In genomic region chr6:41639556-41640371, GRCh38 we compare ENCODE assay signal across 15 cellular contexts. TPM values are rescaled to one million over a fixed set of nuclear protein-coding genes. Genes with fewer than 3 reads are reported as not detected.
DNase-seq lines count a peak whose midpoint lies in the region; ATAC-seq and TF ChIP-seq lines count a peak whose summit lies in the region.
"Had no signal": no experiment of that assay in that cellular context is flagged by ENCODE, and none has a peak within 500 bp of the region (broad histone marks: within the 10 kb centered on the region; RNA-seq: fewer than 3 reads in every experiment).

No MANE protein-coding gene starts in this region.

- no peaks in the 10 kb centered on the region for H3K27me3 ChIP-seq in BLaER1
- H3K27me3 ChIP-seq in PC-9 (ENCODE audit: insufficient read depth, low read depth): no peaks in the 10 kb centered on the region
- H3K27me3 ChIP-seq in right cardiac atrium (ENCODE audit: control insufficient read depth, insufficient read depth): no peaks in the 10 kb centered on the region
- H3K27me3 ChIP-seq in osteoblast (ENCODE audit: insufficient read depth, low read length): peaks cover 89% of the 10 kb centered on the region

- ATAC-seq in right cardiac atrium (peak; percentile 4 to 8), GM21447 (IDR thresholded peaks at IDR 0.05; ENCODE audit: unreplicated experiment) (no peak)
- ATAC-seq: PC-3; stimulated activated naive CD8-positive, alpha-beta T cell treated with anti-CD3 and anti-CD28 coated beads, Interleukin-15, amount 100 ng/mL, for 72 hours had no signal

- H3K4me3 ChIP-seq in BLaER1 (peak overlapping the region; percentile 97), PC-9 (no peak overlapping the region), right cardiac atrium (ENCODE audit: low read length) (no peak overlapping the region), osteoblast (ENCODE audit: insufficient read depth, low read length) (no peak overlapping the region)

- H3K27ac ChIP-seq in BLaER1 (peak overlapping the region; percentile 96), PC-9 (no peak overlapping the region), right cardiac atrium (ENCODE audit: low read length) (peak overlapping the region; percentile 2), osteoblast (ENCODE audit: low read depth, low read length) (no peak overlapping the region)

- CTCF ChIA-PET in PC-9 (lab: Charles Lee): no interaction called here

- no peaks in the 10 kb centered on the region for H3K9me2 ChIP-seq in PC-9 (ENCODE audit: insufficient read depth)

- TF ChIP-seq CTCF in PC-9 (conservative IDR thresholded peaks at IDR 0.05) (no peak), osteoblast (IDR thresholded peaks at IDR 0.05; ENCODE audit: extremely low read depth, low read depth, low read length) (no peak)

- H3K79me2 ChIP-seq in PC-9 (ENCODE audit: low read depth) (no peaks in the 10 kb centered on the region), osteoblast (ENCODE audit: insufficient read depth, low read length) (no peaks in the 10 kb centered on the region)

- WGBS in right cardiac atrium: 51% methylated on average over 16 of the region's 16 CpGs

- no peaks in the 10 kb centered on the region for H3F3A ChIP-seq in PC-9 (ENCODE audit: insufficient read depth, low read depth)

- H3K4me1 ChIP-seq in BLaER1: peaks cover 88% of the 10 kb centered on the region
- peaks cover 12% of the 10 kb centered on the region for H3K4me1 ChIP-seq in PC-9 (replicated peaks; ENCODE audit: insufficient read depth)
- no peaks in the 10 kb centered on the region for H3K4me1 ChIP-seq in right cardiac atrium (ENCODE audit: control insufficient read depth, insufficient read depth, low read length)
- H3K4me1 ChIP-seq in osteoblast (ENCODE audit: insufficient read depth, low read length): no peaks in the 10 kb centered on the region

- TSS peak; percentile 12 for BruUV-seq in PC-9 (replicated peaks; lab: Mats Ljungman, UMichigan)

- DNase-seq in PC-9 (no peak), right cardiac atrium (peak in 2 of 3 donors; percentile 65 to 74), osteoblast (ENCODE audit: insufficient read length, low spot score, missing footprints) (peak; percentile 70), NCI-H774 (lab: John Stamatoyannopoulos, UW) (no peak), NCI-H446 treated with DMSO at 0.1 percent for 48 hours (lab: John Stamatoyannopoulos, UW) (no peak), glomerular visceral epithelial cell (ENCODE audit: extremely low spot score) (no peak)
- DNase-seq: activated CD4-positive, CD25-positive, alpha-beta regulatory T cell; activated effector memory CD4-positive, alpha-beta T cell treated with Interleukin-2 at 50 U/mL for 16 hours; NCI-H1436 treated with DMSO at 0.1 percent for 48 hours; PC-3; stimulated activated naive CD8-positive, alpha-beta T cell treated with anti-CD3 and anti-CD28 coated beads, Interleukin-15, amount 100 ng/mL, for 72 hours had no signal

- peak overlapping the region; percentile 97 for H3K9ac ChIP-seq in BLaER1

- POLR2A ChIA-PET in PC-9 (lab: Charles Lee; ENCODE audit: unreplicated experiment): no interaction called here

- H3K9me3 ChIP-seq in BLaER1: no peaks in the 10 kb centered on the region
- no peaks in the 10 kb centered on the region for H3K9me3 ChIP-seq in PC-9 (ENCODE audit: insufficient read depth, low read depth)
- H3K9me3 ChIP-seq in right cardiac atrium (ENCODE audit: control insufficient read depth, low read length): no peaks in the 10 kb centered on the region
- no peaks in the 10 kb centered on the region for H3K9me3 ChIP-seq in osteoblast (ENCODE audit: low read depth, low read length)

- H3K4me2 ChIP-seq in BLaER1 (peak overlapping the region; percentile 92), PC-9 (no peak overlapping the region), osteoblast (ENCODE audit: insufficient read depth, low read length) (no peak overlapping the region)

- H2AFZ ChIP-seq in PC-9: no peak overlapping the region
- H2AFZ ChIP-seq in osteoblast (ENCODE audit: low read length): no peak overlapping the region

- intact Hi-C loops in PC-9 (cut with micrococcal nuclease; ENCODE audit: unreplicated experiment): no loop called here
- intact Hi-C loops in right cardiac atrium (cut with DNase I): no loop called here

- H3K36me3 ChIP-seq in BLaER1 (peaks cover 41% of the 10 kb centered on the region), PC-9 (ENCODE audit: low read depth) (no peaks in the 10 kb centered on the region), osteoblast (ENCODE audit: insufficient read depth, low read length) (no peaks in the 10 kb centered on the region)

- H4K20me1 ChIP-seq in BLaER1 (peaks cover 54% of the 10 kb centered on the region), PC-9 (ENCODE audit: insufficient read depth) (no peaks in the 10 kb centered on the region), osteoblast (ENCODE audit: insufficient read depth, low read length) (no peaks in the 10 kb centered on the region)

RNA-seq across cellular contexts. Expression of gene MDFI, which starts 1.5 kb away (rescaled TPM):
- total RNA-seq in PC-9 (2021) (19.4 and 22.6 TPM in 2 replicates), right cardiac atrium (10 to 100 TPM in 2 of 4 donors, 1 to 10 TPM in 2; 8.0 to 11.9 (median 10.0) TPM), osteoblast (0.72 and 5.3 TPM in 2 replicates)
- 4.9 TPM for polyA plus RNA-seq in right cardiac atrium
- total RNA-seq: left lobe of liver had no signal
- polyA plus RNA-seq: CD14-positive monocyte had no signal

Comparison
In these comparisons a context has a peak if more than half of its experiments do, and no peak if none do; other contexts are left out.
1. H3K27ac ChIP-seq: peak in BLaER1 (single experiment) and right cardiac atrium (single experiment); none in PC-9 (single experiment) and osteoblast (single experiment).
2. DNase-seq: peak in right cardiac atrium (2 of 3) and osteoblast (single experiment); none in PC-9 (0 of 2), NCI-H774 (single experiment), NCI-H446 treated with DMSO at 0.1 percent for 48 hours (single experiment) and glomerular visceral epithelial cell (single experiment).